1 cellular context compared by ENCODE assay signal in the genomic region with DNA sequence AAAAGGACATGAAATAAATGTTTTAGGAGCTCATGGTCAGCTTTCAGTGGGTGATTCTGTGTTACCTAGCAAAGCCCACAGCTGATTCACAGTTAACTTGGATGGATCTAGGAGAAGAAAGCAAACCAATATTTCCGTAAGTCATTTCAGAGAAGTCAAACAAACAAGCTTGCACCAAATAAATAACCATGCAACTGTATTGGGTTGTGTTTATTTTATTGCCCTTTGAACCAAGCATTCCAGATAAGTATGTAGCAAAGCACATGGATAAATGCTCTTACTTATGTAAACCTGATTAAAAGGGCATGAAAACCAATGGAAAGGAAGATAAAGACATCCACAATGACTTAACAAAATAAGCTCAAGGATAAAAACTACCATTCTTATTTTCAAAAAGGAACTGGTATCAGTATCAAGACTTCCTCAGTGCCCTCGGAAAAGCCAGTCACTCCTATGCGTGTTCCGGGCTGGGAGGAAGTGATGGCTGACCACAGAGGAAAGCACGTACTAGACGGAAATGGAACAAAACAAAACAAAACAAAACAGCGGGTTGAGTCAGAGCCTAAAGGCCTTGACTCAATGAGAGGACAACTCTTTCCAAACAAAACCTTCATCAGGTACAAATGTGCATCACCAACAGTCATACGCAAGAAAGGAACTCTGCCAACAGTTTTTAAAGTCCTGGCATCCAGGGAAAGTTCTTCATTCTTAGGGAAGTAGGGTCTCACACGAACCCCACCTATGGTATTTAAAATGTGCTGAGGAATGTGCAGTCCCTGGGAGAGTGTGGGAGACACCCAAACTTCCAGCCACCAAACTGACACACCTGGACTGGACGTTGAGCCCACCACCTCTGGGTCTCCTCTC.
TF ChIP-seq lines count a peak whose summit lies in the region.

No MANE protein-coding gene starts in this region.

TF ChIP-seq in SK-N-SH, 30 proteins besides CTCF, POLR2A, EP300 and RAD21 (continued from another document):
- TF ChIP-seq REST (IDR thresholded peaks at IDR 0.05; ENCODE audit: low read depth, low read length) (no peak), POLR2AphosphoS5 (IDR thresholded peaks at IDR 0.05; ENCODE audit: low read depth, low read length) (no peak), YY1 (IDR thresholded peaks at IDR 0.05; ENCODE audit: low read depth) (no peak), TCF12 (IDR thresholded peaks at IDR 0.05) (no peak), IRF3 (IDR thresholded peaks at IDR 0.05; ENCODE audit: low read depth, low read length) (no peak), SMC3 (IDR thresholded peaks at IDR 0.05; ENCODE audit: low read depth, low read length) (no peak), ELF1 (IDR thresholded peaks at IDR 0.05) (no peak), GATA2 (CRISPR knock-in tag; IDR thresholded peaks at IDR 0.05) (no peak), SIN3A (IDR thresholded peaks at IDR 0.05; ENCODE audit: borderline replicate concordance, low read depth, low read length) (no peak)
